Comparison of ENCODE assay signal across 20 cellular contexts in genomic region chr3:139893963-139894637, GRCh38. TPM values are rescaled to one million over a fixed set of nuclear protein-coding genes. Genes with fewer than 3 reads are reported as not detected.
DNase-seq lines count a peak whose midpoint lies in the region; ATAC-seq and TF ChIP-seq lines count a peak whose summit lies in the region.
"Had no signal": no experiment of that assay in that cellular context is flagged by ENCODE, and none has a peak within 500 bp of the region (broad histone marks: within the 10 kb centered on the region; RNA-seq: fewer than 3 reads in every experiment).

No MANE protein-coding gene starts in this region.

- DNase-seq in DMS 273 (lab: John Stamatoyannopoulos, UW; ENCODE audit: unreplicated experiment) = peak; percentile 60
- no peak for DNase-seq in DMS 273 treated with DMSO at 0.1 percent for 48 hours (lab: John Stamatoyannopoulos, UW)
- no peak for DNase-seq in ovary
- no peak for DNase-seq in upper lobe of right lung
- no peak for DNase-seq in HuH-7 (ENCODE audit: low spot score)
- DNase-seq in effector CD4-positive, alpha-beta T cell = no peak
- DNase-seq in AG20443 (ENCODE audit: low spot score) = no peak
- DNase-seq: CD8-positive, alpha-beta memory T cell; IMR-90; Kasumi-1; NCI-H1417 treated with DMSO at 0.1 percent for 48 hours; NCI-H526; NK-92 treated with Interleukin-12 subunit alpha and Interleukin-12 subunit beta, amount 100 ng/mL, for 24 hours; OCI-M1 had no signal

- WGBS in gastroesophageal sphincter (ENCODE audit: low coverage in 1 of 2), 2 donors = 53 to 83% methylated on average over 2 to 5 of the region's 5 CpGs
- 38 to 49% (median 43%) methylated on average over 5 of the region's 5 CpGs for WGBS in ovary, 3 donors

- ATAC-seq in gastroesophageal sphincter (peak; percentile 70), upper lobe of right lung (no peak)
- ATAC-seq: HCT116 had no signal

- H3K9me3 ChIP-seq in gastroesophageal sphincter (no peaks in the 10 kb centered on the region), ovary (no peaks in the 10 kb centered on the region), upper lobe of right lung (no peaks in the 10 kb centered on the region)
- H3K9me3 ChIP-seq: BLaER1 had no signal

- intact Hi-C loops in ovary (cut with DNase I) (no loop called here), upper lobe of right lung (cut with DNase I) (no loop called here)

- H3K4me1 ChIP-seq in gastroesophageal sphincter = peaks cover 0 to 4% (median 0%) of the 10 kb centered on the region in 3 donors
- peaks cover 18% of the 10 kb centered on the region for H3K4me1 ChIP-seq in ovary (ENCODE audit: insufficient read depth)
- H3K4me1 ChIP-seq in upper lobe of right lung = no peaks in the 10 kb centered on the region
- H3K4me1 ChIP-seq: BLaER1 had no signal

- TF ChIP-seq CTCF in gastroesophageal sphincter (IDR thresholded peaks at IDR 0.05) = no peak
- no peak for TF ChIP-seq CTCF in ovary (IDR thresholded peaks at IDR 0.05)
- no peak for TF ChIP-seq CTCF in upper lobe of right lung (IDR thresholded peaks at IDR 0.05)

- no peak for TF ChIP-seq EP300 in gastroesophageal sphincter (IDR thresholded peaks at IDR 0.05)
- TF ChIP-seq EP300 in ovary (IDR thresholded peaks at IDR 0.05) = no peak

- H3K27me3 ChIP-seq in gastroesophageal sphincter (no peaks in the 10 kb centered on the region), ovary (no peaks in the 10 kb centered on the region), upper lobe of right lung (no peaks in the 10 kb centered on the region)
- H3K27me3 ChIP-seq: BLaER1 had no signal

- TF ChIP-seq POLR2A in gastroesophageal sphincter (IDR thresholded peaks at IDR 0.05) (no peak), ovary (IDR thresholded peaks at IDR 0.05) (no peak)

- H3K4me3 ChIP-seq in gastroesophageal sphincter (no peak overlapping the region), ovary (no peak overlapping the region), upper lobe of right lung (no peak overlapping the region)
- H3K4me3 ChIP-seq: BLaER1 had no signal

- peak overlapping the region; percentile 37 to 71 (median 58) for H3K27ac ChIP-seq in gastroesophageal sphincter
- H3K27ac ChIP-seq in ovary = peak overlapping the region; percentile 60 to 84
- peak overlapping the region; percentile 26 for H3K27ac ChIP-seq in upper lobe of right lung
- H3K27ac ChIP-seq: 22Rv1, BLaER1, RWPE1 had no signal

- H3K36me3 ChIP-seq in gastroesophageal sphincter = no peaks in the 10 kb centered on the region
- no peaks in the 10 kb centered on the region for H3K36me3 ChIP-seq in ovary
- no peaks in the 10 kb centered on the region for H3K36me3 ChIP-seq in upper lobe of right lung
- H3K36me3 ChIP-seq: BLaER1 had no signal

RNA-seq across cellular contexts. Expression of gene CLSTN2, which starts 40.9 kb away (rescaled TPM):
- total RNA-seq in gastroesophageal sphincter = 1 to 10 TPM; 6.6 to 9.7 (median 7.7) TPM
- total RNA-seq in ovary = 100 to 1,000 TPM; 103 to 263 (median 180) TPM
- 10 to 100 TPM; 28.9 to 74.6 TPM for polyA plus RNA-seq in ovary
- total RNA-seq in upper lobe of right lung = 3.0 TPM
- total RNA-seq: CD8-positive, alpha-beta memory T cell; SK-MEL-5 had no signal
- polyA plus RNA-seq: CD8-positive, alpha-beta memory T cell had no signal

Comparison
In these comparisons a context has a peak if more than half of its experiments do, and no peak if none do; other contexts are left out.
1. RNA of gene CLSTN2, which starts 40.9 kb away (total RNA-seq): 103 to 263 TPM in ovary; 6.6 to 9.7 TPM in gastroesophageal sphincter and 3.0 TPM in upper lobe of right lung (single experiment); every median in the first group is over 4 times any median in the second.
2. Peak in every context shown above with its lines, with median percentiles within 50 percentile points of each other: H3K27ac ChIP-seq.